ENCODE assay signal across 8 cellular contexts in genomic region chr4:40057540-40058091, GRCh38. TPM values are rescaled to one million over a fixed set of nuclear protein-coding genes. Genes with fewer than 3 reads are reported as not detected.
DNase-seq lines count a peak whose midpoint lies in the region; ATAC-seq, FAIRE-seq and TF ChIP-seq lines count a peak whose summit lies in the region.

No MANE protein-coding gene starts in this region.

- H3K4me2 ChIP-seq in keratinocyte (ENCODE audit: control insufficient read depth, extremely low read depth, insufficient read depth, low read depth, low read length), result peak overlapping the region; percentile 100

- TF ChIP-seq CTCF in AG09319 (IDR thresholded peaks at IDR 0.05; ENCODE audit: low read depth, low read length) (no peak), keratinocyte (optimal IDR thresholded peaks at IDR 0.05 in 1 of 3, IDR thresholded peaks at IDR 0.05 in 1 of 3, conservative IDR thresholded peaks at IDR 0.05 in 1 of 3; ENCODE audit: extremely low read depth in 1 of 3, insufficient read depth in 2 of 3, low read length in 3 of 3) (no peak)

- H3K27me3 ChIP-seq in keratinocyte (ENCODE audit: control insufficient read depth, extremely low read depth, insufficient read depth, low read length), result no peaks in the 10 kb centered on the region

- H3K9ac ChIP-seq in keratinocyte (ENCODE audit: control insufficient read depth, extremely low read depth, insufficient read depth, low read length), result peak overlapping the region; percentile 97

- in situ Hi-C loops in GM18951 (cut with MboI; ENCODE audit: low sequenced_read_pairs, unreplicated experiment), result loop anchor here (10.0 kb wide), 1 partner anchor 257 kb away; no protein-coding TSS in a partner anchor

- peak; percentile 91 for FAIRE-seq in keratinocyte (lab: Jason Lieb, UNC)

- H3K27ac ChIP-seq in keratinocyte (ENCODE audit: control insufficient read depth, insufficient read depth, low read length), result peak overlapping the region; percentile 98

- ATAC-seq in HG03175 (IDR thresholded peaks at IDR 0.05; ENCODE audit: unreplicated experiment), result peak; percentile 78

- dilution Hi-C loops in keratinocyte (cut with MboI; ENCODE audit: extremely low pct_ligation_motif_present, low sequenced_read_pairs), result no loop called here

- H3K9me1 ChIP-seq in keratinocyte (ENCODE audit: control insufficient read depth, extremely low read depth, insufficient read depth, low read length), result no peaks in the 10 kb centered on the region

- H3K79me2 ChIP-seq in keratinocyte (ENCODE audit: control insufficient read depth, insufficient read depth, low read length), result peaks cover 3% of the 10 kb centered on the region

- no peaks in the 10 kb centered on the region for H3K9me3 ChIP-seq in keratinocyte (ENCODE audit: control insufficient read depth, low read depth, low read length)

- H3K4me3 ChIP-seq in keratinocyte (ENCODE audit: control insufficient read depth in 2 of 3, extremely low read depth in 1 of 3, insufficient read depth in 2 of 3, low read depth in 1 of 3, low read length in 3 of 3), result peak overlapping the region; percentile 87 to 96 (median 96)

- peak overlapping the region; percentile 78 for H2AFZ ChIP-seq in keratinocyte (ENCODE audit: control insufficient read depth, low read length)

- no peaks in the 10 kb centered on the region for H4K20me1 ChIP-seq in keratinocyte (ENCODE audit: control insufficient read depth, extremely low read depth, insufficient read depth, low read length)

- no peaks in the 10 kb centered on the region for H3K36me3 ChIP-seq in keratinocyte (ENCODE audit: control insufficient read depth in 2 of 2, extremely low read depth in 1 of 2, insufficient read depth in 2 of 2, low read length in 2 of 2)

- DNase-seq in AG09319 (ENCODE audit: extremely low read depth, low read depth) (peak; percentile 89), NCI-H2227 (lab: John Stamatoyannopoulos, UW; ENCODE audit: unreplicated experiment) (peak; percentile 85), cerebellar cortex (ENCODE audit: low spot score) (peak; percentile 99), keratinocyte (ENCODE audit: low read depth, low spot score) (peak; percentile 66)
- peak in 3 of 4 experiments; percentile 8 to 38 (median 18) for DNase-seq in activated CD4-positive, CD25-positive, alpha-beta regulatory T cell (lab: John Stamatoyannopoulos, UW)
- DNase-seq in stimulated activated CD4-positive, alpha-beta T cell treated with anti-CD3 and anti-CD28 coated beads, Interleukin-15, amount 100 ng/mL, for 1 hour (ENCODE audit: low read depth in 1 of 2, low spot score in 1 of 2), result peak; percentile 22 to 38

- TF ChIP-seq POLR2A in GM18951 (IDR thresholded peaks at IDR 0.05; ENCODE audit: extremely low read depth, insufficient read depth, insufficient read length), result peak; percentile 42

- peaks cover 25% of the 10 kb centered on the region for H3K4me1 ChIP-seq in keratinocyte (ENCODE audit: control insufficient read depth, extremely low read depth, insufficient read depth, low read length)

RNA-seq across cellular contexts. Expression of gene N4BP2, which starts 1.0 kb away (rescaled TPM):
- 1.3 to 2.7 TPM (median 1.9 TPM) in 3 replicates for polyA plus RNA-seq in keratinocyte
- 2.9 TPM for polyA plus RNA-seq in keratinocyte (2011; ENCODE audit: low read depth)
- 0.62 and 1.3 TPM in 2 replicates for polyA plus RNA-seq in keratinocyte (2011; cell fraction: cytosol; rRNA removed)
- 2.4 and 3.6 TPM in 2 replicates for polyA plus RNA-seq in keratinocyte (2011; cell fraction: nucleus; rRNA removed)
- 1.2 and 1.6 TPM in 2 replicates for polyA plus RNA-seq in keratinocyte (2012; ENCODE audit: low replicate concordance)
- polyA minus RNA-seq in keratinocyte, result 1.0 to 3.9 TPM (median 2.0 TPM) in 3 replicates
- polyA minus RNA-seq in keratinocyte (2011; cell fraction: cytosol; rRNA and poly(A)+ RNA removed), result 5.6 TPM
- polyA minus RNA-seq in keratinocyte (2011; cell fraction: nucleus; rRNA and poly(A)+ RNA removed), result 3.9 and 7.4 TPM in 2 replicates

Comparison
In these comparisons a context has a peak if more than half of its experiments do, and no peak if none do; other contexts are left out.
1. Peak in every context shown above with its lines: DNase-seq, ATAC-seq, H3K4me3 ChIP-seq and H3K27ac ChIP-seq.
2. DNase-seq: peak in every context shown above with its lines; median percentile 99 in cerebellar cortex; 89 in AG09319; 85 in NCI-H2227; 66 in keratinocyte; 30 in stimulated activated CD4-positive, alpha-beta T cell treated with anti-CD3 and anti-CD28 coated beads, Interleukin-15, amount 100 ng/mL, for 1 hour; 18 in activated CD4-positive, CD25-positive, alpha-beta regulatory T cell.